25 cellular contexts compared by ENCODE assay signal in the genomic region with DNA sequence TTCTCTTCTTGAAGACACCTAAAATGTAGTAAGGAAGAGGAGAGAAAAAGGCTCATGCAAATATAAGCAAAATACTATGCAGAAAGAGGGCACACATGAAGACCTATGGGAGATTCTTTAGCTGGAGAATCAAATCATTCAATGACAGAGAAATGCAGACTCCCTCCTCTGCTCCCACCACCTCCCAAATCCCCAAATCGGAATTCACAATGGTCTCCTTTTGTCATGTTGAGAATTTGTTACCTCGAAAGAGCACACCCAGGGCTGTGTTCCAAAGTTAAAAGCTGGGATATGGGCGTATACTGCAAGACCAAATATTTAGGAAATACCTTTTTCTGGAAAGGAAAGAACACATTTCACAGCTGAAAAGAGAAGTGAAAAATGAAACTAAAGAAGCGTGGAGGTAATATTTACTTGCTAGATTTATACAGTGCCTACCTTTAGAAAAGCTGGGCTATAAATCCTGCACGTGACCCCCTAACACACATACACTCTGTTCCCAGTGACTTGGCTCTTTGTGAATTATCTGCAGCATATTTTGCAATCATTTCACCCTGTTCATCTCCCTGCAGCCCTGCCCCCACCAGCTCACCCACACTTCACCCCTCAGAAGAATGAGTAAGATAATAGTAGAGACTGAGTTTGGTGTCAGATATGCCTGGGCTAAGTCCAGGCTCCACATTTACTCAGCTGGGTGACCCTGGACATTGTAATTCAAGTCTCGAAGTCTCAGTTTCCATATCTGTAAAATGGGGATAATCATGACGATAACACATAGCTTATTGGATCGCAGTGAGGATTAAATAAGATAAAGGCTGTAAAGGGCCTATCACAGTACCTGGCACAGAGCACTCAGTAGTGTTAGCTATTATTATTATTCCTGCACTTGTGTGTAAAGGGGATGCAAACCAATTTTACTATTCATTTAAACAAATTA. TPM values are rescaled to one million over a fixed set of nuclear protein-coding genes. Genes with fewer than 3 reads are reported as not detected.
DNase-seq lines count a peak whose midpoint lies in the region; ATAC-seq, FAIRE-seq and TF ChIP-seq lines count a peak whose summit lies in the region.
"Had no signal": no experiment of that assay in that cellular context is flagged by ENCODE, and none has a peak within 500 bp of the region (broad histone marks: within the 10 kb centered on the region; RNA-seq: fewer than 3 reads in every experiment).

No MANE protein-coding gene starts in this region.

- H3K36me3 ChIP-seq in OCI-LY3 (replicated peaks; ENCODE audit: low read depth, low read length) (no peaks in the 10 kb centered on the region), trophoblast cell (ENCODE audit: control insufficient read depth in 1 of 2, insufficient read depth in 2 of 2, low read length in 2 of 2) (no peaks in the 10 kb centered on the region)
- H3K36me3 ChIP-seq: transverse colon had no signal

- H2AFZ ChIP-seq in OCI-LY3 (ENCODE audit: low read depth, low read length) (no peak overlapping the region), trophoblast cell (ENCODE audit: insufficient read depth, low read length, poor library complexity) (no peak overlapping the region)

- H2BK120ac ChIP-seq in trophoblast cell (ENCODE audit: insufficient read depth, low read length, poor library complexity) = no peak overlapping the region

- H3K4me1 ChIP-seq in OCI-LY3 (ENCODE audit: low read length) = peaks cover 11% of the 10 kb centered on the region
- H3K4me1 ChIP-seq in trophoblast cell (ENCODE audit: control insufficient read depth in 1 of 2, insufficient read depth in 2 of 2, low read length in 2 of 2) = peaks cover 8 to 11% of the 10 kb centered on the region in 2 experiments

- no peak overlapping the region for H3K14ac ChIP-seq in trophoblast cell (ENCODE audit: low read length)

- H3K9me3 ChIP-seq in OCI-LY3 (ENCODE audit: insufficient read depth, low read length) (no peaks in the 10 kb centered on the region), trophoblast cell (ENCODE audit: insufficient read depth, low read depth, low read length) (peaks cover 2% of the 10 kb centered on the region)
- H3K9me3 ChIP-seq: transverse colon had no signal

- no peak overlapping the region for H4K91ac ChIP-seq in trophoblast cell (ENCODE audit: low read depth, low read length)

- peaks cover 15% of the 10 kb centered on the region for H3K4me1 Mint-ChIP-seq in activated naive CD8-positive, alpha-beta T cell treated with anti-CD3 and anti-CD28 coated beads, Interleukin-2, amount 10 ng/mL, durations not matched to agents 7 days and 5 days
- peaks cover 20% of the 10 kb centered on the region for H3K4me1 Mint-ChIP-seq in activated naive CD8-positive, alpha-beta T cell treated with anti-CD3 and anti-CD28 coated beads, Interleukin-2, amount 50 U/mL, for 24 hours

- FAIRE-seq in D721Med (lab: Jason Lieb, UNC) = no peak
- FAIRE-seq: A204.1, GM19239 had no signal

- H3K27ac ChIP-seq in OCI-LY3 (ENCODE audit: low read length) (no peak overlapping the region), trophoblast cell (ENCODE audit: low read depth, low read length) (no peak overlapping the region)
- H3K27ac ChIP-seq: epithelial cell of prostate, transverse colon had no signal

- no peak overlapping the region for H3K18ac ChIP-seq in trophoblast cell (ENCODE audit: low read length)

- H3K4me2 ChIP-seq in OCI-LY3 (ENCODE audit: low read length) (peak overlapping the region; percentile 53), trophoblast cell (ENCODE audit: low read length) (no peak overlapping the region)

- H2BK12ac ChIP-seq in trophoblast cell (ENCODE audit: low read length) = no peak overlapping the region

- TF ChIP-seq CTCF in OCI-LY3 (IDR thresholded peaks at IDR 0.05; ENCODE audit: low read depth, low read length) (no peak), fibroblast of the aortic adventitia (IDR thresholded peaks at IDR 0.05; ENCODE audit: insufficient read depth, low read length) (no peak), D721Med (IDR thresholded peaks at IDR 0.05; ENCODE audit: insufficient read depth, missing control alignments) (no peak)

- H3K27me3 ChIP-seq in OCI-LY3 (ENCODE audit: low read depth, low read length) (peaks cover 31% of the 10 kb centered on the region), trophoblast cell (ENCODE audit: insufficient read depth, low read length) (no peaks in the 10 kb centered on the region)

- H3K27ac Mint-ChIP-seq in activated naive CD8-positive, alpha-beta T cell treated with anti-CD3 and anti-CD28 coated beads, Interleukin-2, amount 10 ng/mL, durations not matched to agents 7 days and 5 days = no peak overlapping the region
- no peak overlapping the region for H3K27ac Mint-ChIP-seq in activated naive CD8-positive, alpha-beta T cell treated with anti-CD3 and anti-CD28 coated beads, Interleukin-2, amount 50 U/mL, for 24 hours
- H3K27ac Mint-ChIP-seq: activated naive CD4-positive, alpha-beta T cell treated with anti-CD3 and anti-CD28 coated beads, Interleukin-2, amount 50 U/mL, for 24 hours; dendritic cell treated with granulocyte-macrophage colony-stimulating factor and Interleukin-4, amounts not matched to agents 40 ng/mL and 50 ng/mL, for 4 days; immature natural killer cell; naive thymus-derived CD8-positive, alpha-beta T cell; stimulated activated memory B cell treated with anti-CD40 and anti-IgM and Interleukin-4, amounts not matched to agents 10 μg/mL and 1 μg/mL and 100 μg/mL, for 72 hours had no signal

- no CpG with 5 or more reads among the region's 8 CpGs for WGBS in trophoblast cell (ENCODE audit: extremely low coverage, insufficient coverage, insufficient read length)

- no peak overlapping the region for H4K8ac ChIP-seq in trophoblast cell (ENCODE audit: low read depth, low read length)

- H3K4ac ChIP-seq in trophoblast cell (ENCODE audit: low read depth, low read length) = no peak overlapping the region

- H3K4me3 Mint-ChIP-seq in activated naive CD8-positive, alpha-beta T cell treated with anti-CD3 and anti-CD28 coated beads, Interleukin-2, amount 10 ng/mL, durations not matched to agents 7 days and 5 days = peak overlapping the region; percentile 31
- H3K4me3 Mint-ChIP-seq in activated naive CD8-positive, alpha-beta T cell treated with anti-CD3 and anti-CD28 coated beads, Interleukin-2, amount 50 U/mL, for 24 hours = no peak overlapping the region
- H3K4me3 Mint-ChIP-seq: activated naive CD4-positive, alpha-beta T cell treated with anti-CD3 and anti-CD28 coated beads, Interleukin-2, amount 50 U/mL, for 24 hours; dendritic cell treated with granulocyte-macrophage colony-stimulating factor and Interleukin-4, amounts not matched to agents 40 ng/mL and 50 ng/mL, for 4 days; stimulated activated memory B cell treated with anti-CD40 and anti-IgM and Interleukin-4, amounts not matched to agents 10 μg/mL and 1 μg/mL and 100 μg/mL, for 72 hours had no signal

- no peak for DNase-seq in activated naive CD8-positive, alpha-beta T cell treated with anti-CD3 and anti-CD28 coated beads, Interleukin-2, amount 10 ng/mL, durations not matched to agents 7 days and 5 days
- DNase-seq in activated naive CD8-positive, alpha-beta T cell treated with anti-CD3 and anti-CD28 coated beads, Interleukin-2, amount 50 U/mL, for 24 hours = no peak
- DNase-seq in fibroblast of the aortic adventitia (ENCODE audit: low read depth) = peak; percentile 44
- DNase-seq in trophoblast cell = no peak
- no peak for DNase-seq in D721Med (ENCODE audit: insufficient read length, low spot score)
- DNase-seq in SK-N-DZ (ENCODE audit: low spot score) = no peak
- DNase-seq: activated CD4-positive, alpha-beta T cell treated with anti-CD3 and anti-CD28 coated beads, Interleukin-2, amount 50 U/mL, for 1 hour; activated T-cell treated with anti-CD3 and anti-CD28 coated beads for 4 hours; C1 segment of cervical spinal cord; DMS53; immature natural killer cell; naive thymus-derived CD8-positive, alpha-beta T cell; NCI-H187; NCI-H510A treated with DMSO at 0.1 percent for 48 hours; transverse colon had no signal

- H3K9ac ChIP-seq in OCI-LY3 (ENCODE audit: low read length) (no peak overlapping the region), trophoblast cell (ENCODE audit: low read length) (no peak overlapping the region)

- no peak for ATAC-seq in activated naive CD8-positive, alpha-beta T cell treated with anti-CD3 and anti-CD28 coated beads, Interleukin-2, amount 10 ng/mL, durations not matched to agents 7 days and 5 days (ENCODE audit: low read depth)
- ATAC-seq in activated naive CD8-positive, alpha-beta T cell treated with anti-CD3 and anti-CD28 coated beads, Interleukin-2, amount 50 U/mL, for 24 hours = no peak
- ATAC-seq in GM18520 (IDR thresholded peaks at IDR 0.05; ENCODE audit: unreplicated experiment) = no peak
- ATAC-seq: naive thymus-derived CD8-positive, alpha-beta T cell; Panc1; stimulated activated memory B cell treated with anti-CD40 and anti-IgM and Interleukin-4, amounts not matched to agents 10 μg/mL and 1 μg/mL and 100 μg/mL, for 72 hours had no signal

- H3K79me2 ChIP-seq in OCI-LY3 (ENCODE audit: low read length) = no peaks in the 10 kb centered on the region
- no peaks in the 10 kb centered on the region for H3K79me2 ChIP-seq in trophoblast cell (ENCODE audit: control insufficient read depth, insufficient read depth, low read length, poor library complexity)

- peaks cover 5% of the 10 kb centered on the region for H3K79me1 ChIP-seq in trophoblast cell (ENCODE audit: low read length)

- no peak overlapping the region for H3K4me3 ChIP-seq in OCI-LY3 (ENCODE audit: low read length)
- no peak overlapping the region for H3K4me3 ChIP-seq in fibroblast of the aortic adventitia (ENCODE audit: low read depth, low read length)
- H3K4me3 ChIP-seq in trophoblast cell (ENCODE audit: low read depth, low read length) = no peak overlapping the region
- H3K4me3 ChIP-seq: transverse colon had no signal

- H2BK5ac ChIP-seq in trophoblast cell (ENCODE audit: low read depth, low read length, poor library complexity) = no peak overlapping the region

- no peak overlapping the region for H2AK5ac ChIP-seq in trophoblast cell (ENCODE audit: low read length)

- no peaks in the 10 kb centered on the region for H4K20me1 ChIP-seq in OCI-LY3 (ENCODE audit: insufficient read depth, low read length)

- H3K36me3 Mint-ChIP-seq in activated naive CD8-positive, alpha-beta T cell treated with anti-CD3 and anti-CD28 coated beads, Interleukin-2, amount 10 ng/mL, durations not matched to agents 7 days and 5 days = no peaks in the 10 kb centered on the region
- H3K36me3 Mint-ChIP-seq in activated naive CD8-positive, alpha-beta T cell treated with anti-CD3 and anti-CD28 coated beads, Interleukin-2, amount 50 U/mL, for 24 hours (ENCODE audit: low read depth) = no peaks in the 10 kb centered on the region
- H3K36me3 Mint-ChIP-seq: activated naive CD4-positive, alpha-beta T cell treated with anti-CD3 and anti-CD28 coated beads, Interleukin-2, amount 50 U/mL, for 24 hours; stimulated activated memory B cell treated with anti-CD40 and anti-IgM and Interleukin-4, amounts not matched to agents 10 μg/mL and 1 μg/mL and 100 μg/mL, for 72 hours had no signal

- H3K9me3 Mint-ChIP-seq in activated naive CD8-positive, alpha-beta T cell treated with anti-CD3 and anti-CD28 coated beads, Interleukin-2, amount 10 ng/mL, durations not matched to agents 7 days and 5 days = no peaks in the 10 kb centered on the region
- no peaks in the 10 kb centered on the region for H3K9me3 Mint-ChIP-seq in activated naive CD8-positive, alpha-beta T cell treated with anti-CD3 and anti-CD28 coated beads, Interleukin-2, amount 50 U/mL, for 24 hours
- H3K9me3 Mint-ChIP-seq: activated naive CD4-positive, alpha-beta T cell treated with anti-CD3 and anti-CD28 coated beads, Interleukin-2, amount 50 U/mL, for 24 hours; dendritic cell treated with granulocyte-macrophage colony-stimulating factor and Interleukin-4, amounts not matched to agents 40 ng/mL and 50 ng/mL, for 4 days; naive thymus-derived CD8-positive, alpha-beta T cell; stimulated activated memory B cell treated with anti-CD40 and anti-IgM and Interleukin-4, amounts not matched to agents 10 μg/mL and 1 μg/mL and 100 μg/mL, for 72 hours had no signal

- peaks cover 62% of the 10 kb centered on the region for H3K27me3 Mint-ChIP-seq in activated naive CD8-positive, alpha-beta T cell treated with anti-CD3 and anti-CD28 coated beads, Interleukin-2, amount 10 ng/mL, durations not matched to agents 7 days and 5 days
- H3K27me3 Mint-ChIP-seq in activated naive CD8-positive, alpha-beta T cell treated with anti-CD3 and anti-CD28 coated beads, Interleukin-2, amount 50 U/mL, for 24 hours = peaks cover 54% of the 10 kb centered on the region

- no peak overlapping the region for H3K23ac ChIP-seq in trophoblast cell (ENCODE audit: low read length)

- no peak overlapping the region for H4K12ac ChIP-seq in trophoblast cell (ENCODE audit: low read depth, low read length)

- POLR2A ChIA-PET in activated naive CD8-positive, alpha-beta T cell treated with anti-CD3 and anti-CD28 coated beads, Interleukin-2, amount 10 ng/mL, durations not matched to agents 7 days and 5 days (lab: Charles Lee) = interaction anchor here (0.6 kb wide), 1 partner anchor 234 kb away, joined by 5 read pairs; no protein-coding TSS in a partner anchor

RNA-seq across cellular contexts. Expression of gene CACNA1C, which starts 2.9 kb away (rescaled TPM):
- total RNA-seq in activated naive CD8-positive, alpha-beta T cell treated with anti-CD3 and anti-CD28 coated beads, Interleukin-2, amount 10 ng/mL, durations not matched to agents 7 days and 5 days = under 1 TPM; 0.11 to 0.14 TPM
- total RNA-seq in fibroblast of the aortic adventitia (ENCODE audit: low replicate concordance) = 6.0 and 16.6 TPM in 2 replicates
- 6.8 and 7.3 TPM in 2 replicates for polyA plus RNA-seq in trophoblast cell (2013)
- polyA plus RNA-seq in SK-N-DZ (2014; cell fraction: cytosol; rRNA removed) = not detected in 2 replicates
- 0.27 and 0.59 TPM in 2 replicates for polyA plus RNA-seq in SK-N-DZ (2014; cell fraction: nucleus; rRNA removed)
- total RNA-seq: pulmonary artery endothelial cell had no signal

RNA-seq across cellular contexts. Expression of gene DCP1B, which starts 45.6 kb away (rescaled TPM):
- total RNA-seq in activated naive CD8-positive, alpha-beta T cell treated with anti-CD3 and anti-CD28 coated beads, Interleukin-2, amount 10 ng/mL, durations not matched to agents 7 days and 5 days = 10 to 100 TPM; 20.7 to 21.4 TPM
- total RNA-seq in fibroblast of the aortic adventitia (ENCODE audit: low replicate concordance) = 6.2 and 23.5 TPM in 2 replicates
- 15.3 and 15.8 TPM in 2 replicates for polyA plus RNA-seq in trophoblast cell (2013)
- 13.1 and 20.2 TPM in 2 replicates for polyA plus RNA-seq in SK-N-DZ (2014; cell fraction: cytosol; rRNA removed)
- 17.4 and 23.0 TPM in 2 replicates for polyA plus RNA-seq in SK-N-DZ (2014; cell fraction: nucleus; rRNA removed)
